ENCODE assay signal across 21 cellular contexts in the genomic region with DNA sequence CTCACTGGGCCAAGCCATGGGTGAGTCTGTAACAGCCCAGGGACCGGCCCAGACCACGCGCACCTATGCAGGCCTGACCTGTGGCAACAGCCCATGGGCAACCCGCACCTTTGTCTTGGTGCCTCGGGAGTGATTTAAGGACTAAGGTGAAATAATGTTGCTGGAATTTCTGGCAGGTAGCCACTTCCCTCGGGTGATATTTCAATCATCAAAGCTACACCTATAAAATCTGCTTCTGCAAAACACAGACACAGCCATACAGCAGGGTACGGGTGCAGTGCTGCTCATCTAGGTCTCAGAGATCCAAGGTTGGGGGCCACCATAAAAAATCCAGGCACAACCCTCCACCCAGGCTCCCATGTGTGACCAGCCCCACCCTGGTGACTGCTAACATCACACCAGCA. TPM values are rescaled to one million over a fixed set of nuclear protein-coding genes. Genes with fewer than 3 reads are reported as not detected.
DNase-seq lines count a peak whose midpoint lies in the region; ATAC-seq, FAIRE-seq and TF ChIP-seq lines count a peak whose summit lies in the region.
"Had no signal": no experiment of that assay in that cellular context is flagged by ENCODE, and none has a peak within 500 bp of the region (broad histone marks: within the 10 kb centered on the region; RNA-seq: fewer than 3 reads in every experiment).

No MANE protein-coding gene starts in this region.

- H3K9ac ChIP-seq in HCT116 (ENCODE audit: low read length), result no peak overlapping the region
- H3K9ac ChIP-seq: BLaER1 had no signal

- no peaks in the 10 kb centered on the region for H3K9me3 ChIP-seq in HCT116 (ENCODE audit: control insufficient read depth in 1 of 2, insufficient read depth in 1 of 2, low read depth in 1 of 2, low read length in 2 of 2)
- no peaks in the 10 kb centered on the region for H3K9me3 ChIP-seq in pancreas
- H3K9me3 ChIP-seq: HAP-1 had no signal

- TF ChIP-seq RAD21 in HCT116 (IDR thresholded peaks at IDR 0.05; ENCODE audit: low read depth), result no peak

- RAD21 ChIA-PET in HCT116 (lab: Charles Lee; ENCODE audit: low non-redundant PET in 1 of 2, low total read pairs in 2 of 2, uncharacterized antibody in 2 of 2, unreplicated experiment in 2 of 2), result interaction anchor here in 1 of 2 experiments (0.7 kb wide), 1 partner anchor 648 kb away, joined by 3 read pairs; no protein-coding TSS in a partner anchor

- ATAC-seq in HCT116 (peak; percentile 88), pancreas (peak; percentile 75 to 90 (median 84)), GM21360 (IDR thresholded peaks at IDR 0.05; ENCODE audit: unreplicated experiment) (no peak)
- ATAC-seq: activated naive CD4-positive, alpha-beta T cell treated with anti-CD3 and anti-CD28 coated beads, Interleukin-2, amount 50 U/mL, for 72 hours; right cardiac atrium had no signal

- TF ChIP-seq CTCF in HCT116 (IDR thresholded peaks at IDR 0.05 in 2 of 3, conservative IDR thresholded peaks at IDR 0.05 in 1 of 3; ENCODE audit: borderline replicate concordance in 1 of 3, insufficient read depth in 1 of 3, low read depth in 2 of 3, low read length in 2 of 3) (no peak), epithelial cell of proximal tubule (conservative IDR thresholded peaks at IDR 0.05; ENCODE audit: low read depth, low read length) (no peak), pancreas (IDR thresholded peaks at IDR 0.05) (no peak)

- no peak for TF ChIP-seq POLR2A in HCT116 (IDR thresholded peaks at IDR 0.05; ENCODE audit: borderline replicate concordance, extremely low read depth, insufficient read depth, insufficient read length)

- no peaks in the 10 kb centered on the region for H3K79me2 ChIP-seq in HCT116 (ENCODE audit: insufficient read depth, low read length)

- 55 to 57% methylated on average over 7 of the region's 7 CpGs for WGBS in pancreas, 2 donors

- CTCF ChIA-PET in HCT116 (lab: Charles Lee), result no interaction called here

- no peaks in the 10 kb centered on the region for H3K36me3 ChIP-seq in HCT116 (ENCODE audit: control insufficient read depth in 1 of 2, insufficient read depth in 2 of 2, low read length in 2 of 2)
- H3K36me3 ChIP-seq in pancreas, result no peaks in the 10 kb centered on the region
- H3K36me3 ChIP-seq: BLaER1 had no signal

- no peaks in the 10 kb centered on the region for H4K20me1 ChIP-seq in HCT116 (ENCODE audit: insufficient read depth)
- H4K20me1 ChIP-seq: BLaER1 had no signal

- FAIRE-seq in pancreas (lab: Jason Lieb, UNC), result no peak
- FAIRE-seq: colon, G401.6 had no signal

- no peaks in the 10 kb centered on the region for H3K9me2 ChIP-seq in HCT116 (ENCODE audit: insufficient read depth)

- H2AFZ ChIP-seq in HCT116 (ENCODE audit: low read depth, low read length, poor library complexity, severe bottlenecking), result no peak overlapping the region

- H3K4me1 ChIP-seq in HCT116 (ENCODE audit: control insufficient read depth in 1 of 2, insufficient read depth in 2 of 2, low read length in 2 of 2) (peaks cover 10 to 21% of the 10 kb centered on the region in 2 experiments), pancreas (no peaks in the 10 kb centered on the region)

- POLR2A ChIA-PET in HCT116 (lab: Charles Lee), result interaction anchor here (0.7 kb wide), 1 partner anchor 17 kb away, joined by 3 read pairs; no protein-coding TSS in a partner anchor

- peak overlapping the region; percentile 31 for H3K4me2 ChIP-seq in HCT116 (ENCODE audit: low read length)
- H3K4me2 ChIP-seq: BLaER1 had no signal

- no TSS peak for BruUV-seq in HCT116 (replicated peaks; lab: Mats Ljungman, UMichigan)

- H3K27ac ChIP-seq in HCT116 (ENCODE audit: low read depth, low read length) (peak overlapping the region; percentile 2; the same call in 1 of the 2 replicates), pancreas (peak overlapping the region in 1 of 4 donors; percentile 48)
- H3K27ac ChIP-seq: BLaER1, HL-60 had no signal

- no peaks in the 10 kb centered on the region for H3K27me3 ChIP-seq in HCT116 (ENCODE audit: insufficient read depth, low read length)
- H3K27me3 ChIP-seq in pancreas, result no peaks in the 10 kb centered on the region
- H3K27me3 ChIP-seq: BLaER1 had no signal

- peak; percentile 42 for DNase-seq in HCT116 (ENCODE audit: low read depth, low spot score)
- peak; percentile 12 for DNase-seq in NCI-H345 treated with DMSO at 0.1 percent for 48 hours (lab: John Stamatoyannopoulos, UW; ENCODE audit: unreplicated experiment)
- DNase-seq in epithelial cell of proximal tubule (ENCODE audit: low read depth), result peak; percentile 20
- peak in 4 of 6 donors; percentile 37 to 64 (median 46) for DNase-seq in pancreas
- DNase-seq in SHP77 (lab: John Stamatoyannopoulos, UW), result no peak
- DNase-seq in activated CD4-positive, alpha-beta T cell treated with anti-CD3 and anti-CD28 coated beads, Interleukin-2, amount 50 U/mL, for 48 hours, result no peak
- no peak for DNase-seq in GM03348 (ENCODE audit: low spot score)
- DNase-seq: activated CD8-positive, alpha-beta memory T cell treated with anti-CD3 and anti-CD28 coated beads, Interleukin-2, amount 50 U/mL, for 48 hours; MV-4-11; NCI-H510A; right cardiac atrium; Right ventricle myocardium superior; stimulated activated naive CD4-positive, alpha-beta T cell treated with Interleukin-2 at 50 U/mL for 16 hours had no signal

- H3K4me3 ChIP-seq in HCT116 (replicated peaks in 1 of 2; ENCODE audit: low read depth in 1 of 2, low read length in 2 of 2) (no peak overlapping the region), epithelial cell of proximal tubule (ENCODE audit: low read depth, low read length) (no peak overlapping the region), pancreas (no peak overlapping the region)
- H3K4me3 ChIP-seq: BLaER1, HAP-1 had no signal

- intact Hi-C loops in HCT116 (cut with micrococcal nuclease), result no loop called here
- intact Hi-C loops in pancreas (cut with DNase I), result no loop called here

TF ChIP-seq in HCT116, 20 proteins besides CTCF, POLR2A, EP300 and RAD21:
- TF ChIP-seq TCF7L2 (IDR thresholded peaks at IDR 0.05; ENCODE audit: borderline replicate concordance, extremely low read depth, insufficient read depth, insufficient read length), result peak; percentile 56
- 0 out of 2 replicates have a peak, but pooled peaks have one; percentile 8 for TF ChIP-seq SP1 (IDR thresholded peaks at IDR 0.05; ENCODE audit: low read depth)
- no peak for TF ChIP-seq POLR2AphosphoS5 (IDR thresholded peaks at IDR 0.05; ENCODE audit: low read depth, low read length)
- TF ChIP-seq FOSL1 (IDR thresholded peaks at IDR 0.05; ENCODE audit: low read depth), result 0 out of 2 replicates have a peak, but pooled peaks have one; percentile 12
- TF ChIP-seq EGR1 (IDR thresholded peaks at IDR 0.05; ENCODE audit: low read depth), result no peak
- TF ChIP-seq CBX3 (IDR thresholded peaks at IDR 0.05; ENCODE audit: low read depth), result 0 out of 2 replicates have a peak, but pooled peaks have one; percentile 16
TF ChIP-seq in HCT116: peak in this region for 4.

RNA-seq across cellular contexts. Expression of gene FGFR2, which starts 44.4 kb away (rescaled TPM):
- total RNA-seq in HCT116 (2021; ENCODE audit: unreplicated experiment) (19.7 TPM), epithelial cell of proximal tubule (1.6 and 3.1 TPM in 2 replicates), pancreas (10 to 100 TPM; 24.0 to 41.6 (median 31.4) TPM)
- 8.5 and 10.0 TPM in 2 replicates for polyA plus RNA-seq in HCT116 (2012)
- polyA plus RNA-seq in pancreas, result 10 to 100 TPM; 23.8 to 64.0 TPM
- total RNA-seq: activated naive CD4-positive, alpha-beta T cell treated with anti-CD3 and anti-CD28 coated beads, Interleukin-2, amount 50 U/mL, for 72 hours; myocyte had no signal

Comparison
In these comparisons a context has a peak if more than half of its experiments do, and no peak if none do; other contexts are left out.
1. DNase-seq: peak in HCT116 (single experiment), NCI-H345 treated with DMSO at 0.1 percent for 48 hours (single experiment), epithelial cell of proximal tubule (single experiment) and pancreas (4 of 6); none in SHP77 (0 of 2), activated CD4-positive, alpha-beta T cell treated with anti-CD3 and anti-CD28 coated beads, Interleukin-2, amount 50 U/mL, for 48 hours (0 of 2) and GM03348 (single experiment).